Comparison of ENCODE assay signal across 31 cellular contexts in genomic region chr1:178142806-178143205, GRCh38.
"Had no signal": no experiment of that assay in that cellular context is flagged by ENCODE, and none has a peak within 500 bp of the region (broad histone marks: within the 10 kb centered on the region; RNA-seq: fewer than 3 reads in every experiment).

No MANE protein-coding gene starts in this region.

- DNase-seq: hypothalamus; immature natural killer cell; kidney; left colon; left lung; lower lobe of right lung; mammary epithelial cell; mesenchymal stem cell; naive B cell; natural killer cell; nephron progenitor cell; occipital lobe; right cardiac atrium; stimulated activated CD4-positive, alpha-beta T cell treated with anti-CD3 and anti-CD28 coated beads, Interleukin-12 subunit alpha, Interleukin-12 subunit beta, amount 100 ng/mL, for 4 hours; stimulated activated CD4-positive, alpha-beta T cell treated with anti-CD3 and anti-CD28 coated beads, Interleukin-15, amount 100 ng/mL, for 24 hours; stimulated activated CD4-positive, alpha-beta T cell treated with anti-CD3 and anti-CD28 coated beads, Interleukin-2, amount 100 ng/mL, for 24 hours; stimulated activated CD4-positive, alpha-beta T cell treated with anti-CD3 and anti-CD28 coated beads, Interleukin-4, amount 100 ng/mL, for 1 hour; stimulated activated naive B cell treated with anti-CD40 and anti-IgM and Interleukin-4, amounts not matched to agents 10 μg/mL and 1 μg/mL and 100 μg/mL, for 72 hours; stimulated activated naive CD8-positive, alpha-beta T cell treated with anti-CD3 and anti-CD28 coated beads, Interleukin-15, Interleukin-2, amounts not matched to agents 100 U/mL and 50 U/mL, for 24 hours; stomach; testis; thyroid gland; transverse colon; upper lobe of right lung had no signal

- H3K27ac ChIP-seq: left lung, lower lobe of right lung, neural progenitor cell, neutrophil, parathyroid adenoma, skin epidermis, stomach, testis, thyroid gland, transverse colon, upper lobe of right lung had no signal

- H3K27me3 ChIP-seq: left lung, neural progenitor cell, neutrophil, stomach, testis, thyroid gland, transverse colon, upper lobe of right lung had no signal

- H3K36me3 Mint-ChIP-seq: immature natural killer cell; naive B cell; natural killer cell; neural progenitor cell; stimulated activated naive B cell treated with anti-CD40 and anti-IgM and Interleukin-4, amounts not matched to agents 10 μg/mL and 1 μg/mL and 100 μg/mL, for 72 hours had no signal

- H3K27ac Mint-ChIP-seq: immature natural killer cell; natural killer cell; nephron progenitor cell; neural progenitor cell; stimulated activated naive B cell treated with anti-CD40 and anti-IgM and Interleukin-4, amounts not matched to agents 10 μg/mL and 1 μg/mL and 100 μg/mL, for 72 hours had no signal

- ATAC-seq: left colon; left lung; lower lobe of right lung; natural killer cell; right cardiac atrium; sciatic nerve; stimulated activated naive B cell treated with anti-CD40 and anti-IgM and Interleukin-4, amounts not matched to agents 10 μg/mL and 1 μg/mL and 100 μg/mL, for 72 hours; stimulated activated naive CD8-positive, alpha-beta T cell treated with anti-CD3 and anti-CD28 coated beads, Interleukin-15, Interleukin-2, amounts not matched to agents 100 U/mL and 50 U/mL, for 24 hours; upper lobe of right lung had no signal

- H3K4me1 ChIP-seq: neural progenitor cell, parathyroid adenoma, testis, thyroid gland had no signal

- H3K36me3 ChIP-seq: left lung, lower lobe of right lung, neural progenitor cell, neutrophil, stomach, thyroid gland, transverse colon, upper lobe of right lung had no signal

- H3K4me3 Mint-ChIP-seq: immature natural killer cell; naive B cell; natural killer cell; nephron progenitor cell; neural progenitor cell; stimulated activated naive B cell treated with anti-CD40 and anti-IgM and Interleukin-4, amounts not matched to agents 10 μg/mL and 1 μg/mL and 100 μg/mL, for 72 hours had no signal

- H3K4me1 Mint-ChIP-seq: immature natural killer cell; naive B cell; natural killer cell; nephron progenitor cell; neural progenitor cell; stimulated activated naive B cell treated with anti-CD40 and anti-IgM and Interleukin-4, amounts not matched to agents 10 μg/mL and 1 μg/mL and 100 μg/mL, for 72 hours had no signal

- H3K4me3 ChIP-seq: left lung, lower lobe of right lung, neural progenitor cell, skin epidermis, stomach, testis, thyroid gland, transverse colon, upper lobe of right lung had no signal

- H3K9me3 Mint-ChIP-seq: stimulated activated naive B cell treated with anti-CD40 and anti-IgM and Interleukin-4, amounts not matched to agents 10 μg/mL and 1 μg/mL and 100 μg/mL, for 72 hours had no signal

- H3K9me3 ChIP-seq: left lung, lower lobe of right lung, neutrophil, stomach, testis, thyroid gland, transverse colon, upper lobe of right lung had no signal

- FAIRE-seq: islet of Langerhans, kidney, urothelium cell line had no signal
